ENCODE assay signal across 1 cellular context in genomic region chr7:149198161-149198816, GRCh38.
TF ChIP-seq lines count a peak whose summit lies in the region.

No MANE protein-coding gene starts in this region.

TF ChIP-seq in GM23338, 12 proteins besides CTCF, POLR2A, EP300 and RAD21:
- TF ChIP-seq EZH2phosphoT487 (IDR thresholded peaks at IDR 0.05; ENCODE audit: unreplicated experiment), result no peak
- no peak for TF ChIP-seq ZNF331 (CRISPR knock-in tag; IDR thresholded peaks at IDR 0.05; ENCODE audit: low read depth)
- TF ChIP-seq POLR2AphosphoS5 (IDR thresholded peaks at IDR 0.05; ENCODE audit: low read depth), result no peak
- no peak for TF ChIP-seq REST (IDR thresholded peaks at IDR 0.05; ENCODE audit: unreplicated experiment)
